ENCODE assay signal across 20 cellular contexts in the genomic region with DNA sequence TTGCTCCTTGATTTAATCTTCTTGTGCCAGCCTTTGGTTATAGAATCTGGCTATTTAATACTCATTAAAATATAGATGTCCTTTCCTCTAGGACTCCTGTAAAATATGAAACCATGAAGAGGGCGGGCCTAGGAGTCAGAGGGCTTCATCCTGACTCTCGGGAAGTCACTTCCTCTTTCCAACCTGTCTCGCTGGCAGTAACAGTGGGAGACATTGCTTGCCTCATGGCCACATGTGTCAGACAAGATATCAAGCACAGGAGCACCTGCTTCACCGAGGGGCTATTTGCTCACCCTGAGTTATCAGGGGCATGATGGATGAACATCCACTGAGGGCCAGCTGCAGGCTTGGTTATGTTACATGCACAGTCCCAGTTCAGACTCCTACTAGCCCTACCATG. TPM values are rescaled to one million over a fixed set of nuclear protein-coding genes. Genes with fewer than 3 reads are reported as not detected.
"Had no signal": no experiment of that assay in that cellular context is flagged by ENCODE, and none has a peak within 500 bp of the region (broad histone marks: within the 10 kb centered on the region; RNA-seq: fewer than 3 reads in every experiment).

No MANE protein-coding gene starts in this region.

- ATAC-seq: activated CD8-positive, alpha-beta memory T cell treated with anti-CD3 and anti-CD28 coated beads, Interleukin-2, amount 10 ng/mL, durations not matched to agents 7 days and 5 days; gastrocnemius medialis; heart left ventricle; right cardiac atrium had no signal

- H3K36me3 ChIP-seq: gastrocnemius medialis, heart left ventricle, prostate gland, transverse colon had no signal

- H3K9me3 ChIP-seq: gastrocnemius medialis, heart left ventricle, prostate gland, transverse colon had no signal

- H3K27me3 ChIP-seq: gastrocnemius medialis, heart left ventricle, transverse colon had no signal

- H3K4me3 ChIP-seq: gastrocnemius medialis, heart left ventricle, prostate gland, smooth muscle cell, transverse colon had no signal

- DNase-seq: activated CD4-positive, alpha-beta memory T cell treated with anti-CD3 and anti-CD28 coated beads for 36 hours; activated CD8-positive, alpha-beta memory T cell treated with anti-CD3 and anti-CD28 coated beads, Interleukin-2, amount 10 ng/mL, durations not matched to agents 7 days and 5 days; activated naive CD4-positive, alpha-beta T cell treated with anti-CD3 and anti-CD28 coated beads, Interleukin-2, amount 10 ng/mL, durations not matched to agents 7 days and 5 days; activated T-cell treated with anti-CD3 and anti-CD28 coated beads, Interleukin-2, amount 50 U/mL, for 1 hour; dermis blood vessel endothelial cell; gastrocnemius medialis; heart left ventricle; immature natural killer cell; mesendoderm; right cardiac atrium; stimulated activated CD4-positive, alpha-beta T cell treated with anti-CD3 and anti-CD28 coated beads, Interleukin-4, amount 100 ng/mL, for 4 hours; stimulated activated CD8-positive, alpha-beta memory T cell treated with anti-CD3 and anti-CD28 coated beads, Interleukin-4, amount 100 ng/mL, for 48 hours; stimulated activated naive CD4-positive, alpha-beta T cell treated with Interleukin-2 at 50 U/mL for 16 hours; transverse colon; WERI-Rb-1 had no signal

- H3K4me2 ChIP-seq: smooth muscle cell had no signal

- H3K27ac ChIP-seq: gastrocnemius medialis, heart left ventricle, prostate gland, transverse colon, WERI-Rb-1 had no signal

- FAIRE-seq: astrocyte, bronchial epithelial cell had no signal

- H3K4me1 ChIP-seq: gastrocnemius medialis, heart left ventricle, prostate gland, transverse colon had no signal

RNA-seq across cellular contexts. Expression of a gene that starts 31.0 kb away (rescaled TPM):
- total RNA-seq: lower leg skin, smooth muscle cell had no signal
